20 cellular contexts compared by ENCODE assay signal in genomic region chr18:7512990-7513389, GRCh38. TPM values are rescaled to one million over a fixed set of nuclear protein-coding genes. Genes with fewer than 3 reads are reported as not detected.
DNase-seq lines count a peak whose midpoint lies in the region; ATAC-seq and TF ChIP-seq lines count a peak whose summit lies in the region.
"Had no signal": no experiment of that assay in that cellular context is flagged by ENCODE, and none has a peak within 500 bp of the region (broad histone marks: within the 10 kb centered on the region; RNA-seq: fewer than 3 reads in every experiment).

No MANE protein-coding gene starts in this region.

- no peaks in the 10 kb centered on the region for H3K79me2 ChIP-seq in GM23338 (replicated peaks; ENCODE audit: insufficient read depth)

- DNase-seq in Right ventricle myocardium superior (no peak), cardiac septum (ENCODE audit: low spot score) (no peak), GM23338 (ENCODE audit: low spot score) (no peak), left ventricle myocardium superior (no peak), ascending aorta (ENCODE audit: low spot score in 2 of 2) (no peak), NCI-H82 (lab: John Stamatoyannopoulos, UW) (no peak)
- DNase-seq: 8988T; AML-193; BE2C; CD4-positive, alpha-beta T cell; COR-L47; DMS153; DND-41; H9 had no signal

- H3K4me2 ChIP-seq in GM23338 = peak overlapping the region; percentile 4; the same call in 1 of the 2 replicates
- H3K4me2 ChIP-seq: BLaER1 treated with 17β-estradiol and CSF1 and Interleukin-3, amounts not matched to agents 10 nM and 100 nM had no signal

- no peaks in the 10 kb centered on the region for H3K9me3 ChIP-seq in ascending aorta
- H3K9me3 ChIP-seq: A549, BE2C had no signal

- H3K4me1 Mint-ChIP-seq in GM23338 = peaks cover 27% of the 10 kb centered on the region
- H3K4me1 Mint-ChIP-seq: CD14-positive monocyte had no signal

- H3K27me3 Mint-ChIP-seq in GM23338 (ENCODE audit: insufficient read depth, low read depth, poor library complexity) = no peaks in the 10 kb centered on the region
- H3K27me3 Mint-ChIP-seq: CD4-positive, alpha-beta T cell had no signal

- H2AFZ ChIP-seq in GM23338 = no peak overlapping the region
- H2AFZ ChIP-seq: GM23248 had no signal

- no peaks in the 10 kb centered on the region for H4K20me1 ChIP-seq in GM23338 (replicated peaks; ENCODE audit: insufficient read depth)
- H4K20me1 ChIP-seq: BLaER1 treated with 17β-estradiol and CSF1 and Interleukin-3, amounts not matched to agents 10 nM and 100 nM had no signal

- peaks cover 31% of the 10 kb centered on the region for H3K4me1 ChIP-seq in GM23338 (ENCODE audit: insufficient read depth)
- peaks cover 0 to 4% of the 10 kb centered on the region in 2 donors for H3K4me1 ChIP-seq in ascending aorta
- H3K4me1 ChIP-seq: BE2C had no signal

- H3K36me3 ChIP-seq in GM23338 (ENCODE audit: insufficient read depth) (no peaks in the 10 kb centered on the region), ascending aorta (no peaks in the 10 kb centered on the region)
- H3K36me3 ChIP-seq: BE2C; BLaER1 treated with 17β-estradiol and CSF1 and Interleukin-3, amounts not matched to agents 10 nM and 100 nM had no signal

- no peaks in the 10 kb centered on the region for H3F3A ChIP-seq in GM23338 (replicated peaks; ENCODE audit: low read depth)

- 0 out of 3 replicates have a peak, but pooled peaks cover 3% of the 10 kb centered on the region for H3K9me3 Mint-ChIP-seq in GM23338
- H3K9me3 Mint-ChIP-seq: CD4-positive, alpha-beta T cell; H9 had no signal

- intact Hi-C loops in Right ventricle myocardium superior (cut with DNase I) (no loop called here), cardiac septum (cut with DNase I) (no loop called here), left ventricle myocardium superior (cut with micrococcal nuclease) (no loop called here), ascending aorta (cut with DNase I) (no loop called here)

- no peak overlapping the region for H3K4me3 Mint-ChIP-seq in GM23338
- H3K4me3 Mint-ChIP-seq: CD14-positive monocyte; CD4-positive, alpha-beta T cell; H9 had no signal

- ATAC-seq in Right ventricle myocardium superior (ENCODE audit: poor library complexity) (peak; percentile 78), GM23338 (no peak), left ventricle myocardium superior (peak; percentile 78), GM21390 (IDR thresholded peaks at IDR 0.05; ENCODE audit: unreplicated experiment) (no peak)
- ATAC-seq: A549, HCT116 had no signal

- H3K9me2 ChIP-seq in GM23338 (ENCODE audit: insufficient read depth) = peaks cover 19% of the 10 kb centered on the region

- H3K4me3 ChIP-seq in GM23338 (no peak overlapping the region), ascending aorta (no peak overlapping the region)
- H3K4me3 ChIP-seq: A549; BLaER1 treated with 17β-estradiol and CSF1 and Interleukin-3, amounts not matched to agents 10 nM and 100 nM; GM23248 had no signal

- no peak for TF ChIP-seq CTCF in GM23338 (conservative IDR thresholded peaks at IDR 0.05; ENCODE audit: low read depth in 2 of 2)
- no peak for TF ChIP-seq CTCF in ascending aorta (IDR thresholded peaks at IDR 0.05)

- no peaks in the 10 kb centered on the region for H3K27me3 ChIP-seq in GM23338 (ENCODE audit: insufficient read depth)
- no peaks in the 10 kb centered on the region for H3K27me3 ChIP-seq in ascending aorta
- H3K27me3 ChIP-seq: BE2C; BLaER1 treated with 17β-estradiol and CSF1 and Interleukin-3, amounts not matched to agents 10 nM and 100 nM had no signal

- H3K36me3 Mint-ChIP-seq in GM23338 (ENCODE audit: low read depth) = no peaks in the 10 kb centered on the region
- H3K36me3 Mint-ChIP-seq: CD14-positive monocyte had no signal

- H3K27ac Mint-ChIP-seq in GM23338 = no peak overlapping the region
- H3K27ac Mint-ChIP-seq: CD14-positive monocyte; CD4-positive, alpha-beta T cell had no signal

- H3K27ac ChIP-seq in GM23338 (ENCODE audit: low read depth) (no peak overlapping the region), ascending aorta (no peak overlapping the region)
- H3K27ac ChIP-seq: A549; BLaER1 treated with 17β-estradiol and CSF1 and Interleukin-3, amounts not matched to agents 10 nM and 100 nM; GM23248 had no signal

TF ChIP-seq in GM23338, 12 proteins besides CTCF, POLR2A, EP300 and RAD21 (continues in another document):
- no peak for TF ChIP-seq ZNF114 (CRISPR knock-in tag; IDR thresholded peaks at IDR 0.05)
- TF ChIP-seq POLR2AphosphoS5 (IDR thresholded peaks at IDR 0.05; ENCODE audit: low read depth) = no peak
- no peak for TF ChIP-seq NANOG (IDR thresholded peaks at IDR 0.05; ENCODE audit: borderline replicate concordance)
- TF ChIP-seq EZH2 (IDR thresholded peaks at IDR 0.05; ENCODE audit: low read depth, unreplicated experiment) = no peak
- no peak for TF ChIP-seq JUNB (IDR thresholded peaks at IDR 0.05; ENCODE audit: unreplicated experiment)
- no peak for TF ChIP-seq ZNF462 (CRISPR knock-in tag; IDR thresholded peaks at IDR 0.05)

RNA-seq across cellular contexts. Expression of gene PTPRM, which starts 54.1 kb away (rescaled TPM):
- 101 TPM for total RNA-seq in Right ventricle myocardium superior
- total RNA-seq in cardiac septum = 132 TPM
- total RNA-seq in GM23338 (2014; rRNA removed; shearing (Covaris generic)) = 5.3 and 6.3 TPM in 2 replicates
- 1.6 and 4.3 TPM in 2 replicates for polyA plus RNA-seq in GM23338 (2016; fragmentation: Nextera tagmentation; extraction: Ambion mirVana)
- 100 TPM for total RNA-seq in left ventricle myocardium superior
- total RNA-seq in ascending aorta = 257 TPM

Comparison
In these comparisons a context has a peak if more than half of its experiments do, and no peak if none do; other contexts are left out.
1. ATAC-seq: peak in Right ventricle myocardium superior (single experiment) and left ventricle myocardium superior (single experiment); none in GM23338 (single experiment) and GM21390 (single experiment).
2. RNA of gene PTPRM, which starts 54.1 kb away (total RNA-seq): 257 TPM in ascending aorta (single experiment), 132 TPM in cardiac septum (single experiment), 101 TPM in Right ventricle myocardium superior (single experiment) and 100 TPM in left ventricle myocardium superior (single experiment); 5.3 to 6.3 TPM in GM23338; every median in the first group is over 10 times any median in the second.